In the genomic region with DNA sequence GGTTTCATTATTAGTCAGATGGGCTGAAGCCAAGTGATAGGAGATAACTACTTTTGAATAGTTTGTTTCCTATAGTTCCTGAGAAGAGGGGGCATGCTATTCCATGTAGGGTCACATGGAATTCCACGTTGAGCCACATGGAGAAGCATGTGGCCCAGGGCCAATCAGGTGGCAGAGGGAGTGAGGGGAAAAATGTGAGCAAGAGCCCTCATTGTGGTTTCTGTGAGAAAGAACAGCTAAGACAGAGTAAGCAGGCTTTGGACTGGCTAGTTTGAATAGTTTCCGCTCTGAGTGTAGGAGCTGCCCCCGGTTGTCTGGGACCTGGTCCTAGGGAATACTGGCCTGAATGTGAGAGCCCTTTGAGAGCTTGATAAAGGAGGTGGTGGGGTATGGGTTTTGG, we compare ENCODE assay signal across 19 cellular contexts.
"Had no signal": no experiment of that assay in that cellular context is flagged by ENCODE, and none has a peak within 500 bp of the region (broad histone marks: within the 10 kb centered on the region; RNA-seq: fewer than 3 reads in every experiment).

No MANE protein-coding gene starts in this region.

- H3K27ac Mint-ChIP-seq: activated CD8-positive, alpha-beta T cell treated with anti-CD3 and anti-CD28 coated beads, Interleukin-2, amount 10 ng/mL, durations not matched to agents 7 days and 5 days; activated naive CD8-positive, alpha-beta T cell treated with anti-CD3 and anti-CD28 coated beads, Interleukin-2, amount 10 ng/mL, durations not matched to agents 7 days and 5 days; activated T-cell treated with anti-CD3 and anti-CD28 coated beads, Interleukin-2, amount 50 U/mL, for 72 hours; natural killer cell; stimulated activated memory B cell treated with anti-CD40 and anti-IgM and Interleukin-4, amounts not matched to agents 10 μg/mL and 1 μg/mL and 100 μg/mL, for 72 hours had no signal

- H3K27me3 ChIP-seq: cardiac muscle cell, dorsolateral prefrontal cortex, gastroesophageal sphincter, heart right ventricle had no signal

- H3K4me3 ChIP-seq: cardiac muscle cell, dorsolateral prefrontal cortex, gastroesophageal sphincter, heart right ventricle had no signal

- H3K36me3 Mint-ChIP-seq: activated naive CD8-positive, alpha-beta T cell treated with anti-CD3 and anti-CD28 coated beads, Interleukin-2, amount 10 ng/mL, durations not matched to agents 7 days and 5 days; stimulated activated memory B cell treated with anti-CD40 and anti-IgM and Interleukin-4, amounts not matched to agents 10 μg/mL and 1 μg/mL and 100 μg/mL, for 72 hours had no signal

- H3K36me3 ChIP-seq: cardiac muscle cell, gastroesophageal sphincter, heart right ventricle had no signal

- H3K4me3 Mint-ChIP-seq: activated CD8-positive, alpha-beta T cell treated with anti-CD3 and anti-CD28 coated beads, Interleukin-2, amount 10 ng/mL, durations not matched to agents 7 days and 5 days; activated naive CD8-positive, alpha-beta T cell treated with anti-CD3 and anti-CD28 coated beads, Interleukin-2, amount 10 ng/mL, durations not matched to agents 7 days and 5 days; activated T-cell treated with anti-CD3 and anti-CD28 coated beads, Interleukin-2, amount 50 U/mL, for 72 hours; natural killer cell; stimulated activated memory B cell treated with anti-CD40 and anti-IgM and Interleukin-4, amounts not matched to agents 10 μg/mL and 1 μg/mL and 100 μg/mL, for 72 hours had no signal

- FAIRE-seq: astrocyte, keratinocyte had no signal

- H3K27ac ChIP-seq: cardiac muscle cell, dorsolateral prefrontal cortex, gastroesophageal sphincter, heart right ventricle had no signal

- H3K4me1 ChIP-seq: gastroesophageal sphincter, heart right ventricle had no signal

- DNase-seq: activated CD4-positive, alpha-beta T cell treated with anti-CD3 and anti-CD28 coated beads for 48 hours; activated CD8-positive, alpha-beta memory T cell treated with anti-CD3 and anti-CD28 coated beads, Interleukin-2, amount 50 U/mL, for 48 hours; activated CD8-positive, alpha-beta T cell treated with anti-CD3 and anti-CD28 coated beads, Interleukin-2, amount 10 ng/mL, durations not matched to agents 7 days and 5 days; activated naive CD8-positive, alpha-beta T cell treated with anti-CD3 and anti-CD28 coated beads, Interleukin-2, amount 10 ng/mL, durations not matched to agents 7 days and 5 days; activated T-cell treated with anti-CD3 and anti-CD28 coated beads, Interleukin-2, amount 50 U/mL, for 72 hours; dorsolateral prefrontal cortex; erythroblast; heart right ventricle; natural killer cell; posterior cingulate gyrus; retina; stimulated activated CD4-positive, alpha-beta T cell treated with anti-CD3 and anti-CD28 coated beads, Interleukin-2, amount 100 ng/mL, for 48 hours; T-helper 2 cell had no signal

- H3K27me3 Mint-ChIP-seq: activated naive CD8-positive, alpha-beta T cell treated with anti-CD3 and anti-CD28 coated beads, Interleukin-2, amount 10 ng/mL, durations not matched to agents 7 days and 5 days; stimulated activated memory B cell treated with anti-CD40 and anti-IgM and Interleukin-4, amounts not matched to agents 10 μg/mL and 1 μg/mL and 100 μg/mL, for 72 hours had no signal

- H3K4me1 Mint-ChIP-seq: natural killer cell; stimulated activated memory B cell treated with anti-CD40 and anti-IgM and Interleukin-4, amounts not matched to agents 10 μg/mL and 1 μg/mL and 100 μg/mL, for 72 hours had no signal

- H3K9me3 ChIP-seq: gastroesophageal sphincter had no signal

- ATAC-seq: activated CD8-positive, alpha-beta T cell treated with anti-CD3 and anti-CD28 coated beads, Interleukin-2, amount 10 ng/mL, durations not matched to agents 7 days and 5 days; activated T-cell treated with anti-CD3 and anti-CD28 coated beads, Interleukin-2, amount 50 U/mL, for 72 hours; gastroesophageal sphincter; heart right ventricle; left lobe of liver; natural killer cell; stimulated activated memory B cell treated with anti-CD40 and anti-IgM and Interleukin-4, amounts not matched to agents 10 μg/mL and 1 μg/mL and 100 μg/mL, for 72 hours had no signal
